Comparison of ENCODE assay signal across 8 cellular contexts in the genomic region with DNA sequence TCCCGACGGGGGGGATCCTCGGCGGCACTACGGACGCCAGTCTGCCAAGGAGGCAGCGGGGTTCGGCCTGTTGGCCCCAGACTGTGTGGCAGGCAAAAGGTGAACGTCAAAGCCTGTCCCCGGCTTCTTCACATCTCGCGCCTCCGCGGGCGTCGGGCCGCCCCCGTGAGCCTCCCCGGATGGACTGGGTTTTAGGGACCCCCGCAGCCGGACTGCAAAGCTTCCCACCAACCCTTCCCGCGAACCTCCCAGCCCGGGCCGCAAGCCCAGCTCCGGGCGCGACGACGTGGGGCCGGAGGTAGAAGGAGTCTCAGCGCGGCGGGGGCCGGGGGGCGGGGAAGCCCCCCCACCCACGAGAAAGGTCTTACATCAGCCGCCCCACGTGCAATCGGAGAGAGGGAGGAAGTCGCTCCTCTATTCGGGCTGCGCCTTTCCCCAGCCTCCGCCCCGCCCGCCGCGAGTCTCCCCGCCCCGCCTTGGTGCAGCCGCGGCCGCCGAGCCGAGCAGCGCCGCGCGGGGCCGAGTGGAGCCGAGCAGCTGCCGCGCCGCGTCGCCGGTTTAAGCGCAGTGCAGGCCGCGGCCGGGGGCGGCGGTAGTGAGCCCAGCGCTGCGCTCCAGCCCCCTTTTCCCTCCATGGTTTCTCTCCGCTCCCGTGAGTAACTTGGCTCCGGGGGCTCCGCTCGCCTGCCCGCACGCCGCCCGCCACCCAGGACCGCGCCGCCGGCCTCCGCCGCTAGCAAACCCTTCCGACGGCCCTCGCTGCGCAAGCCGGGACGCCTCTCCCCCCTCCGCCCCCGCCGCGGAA. TPM values are rescaled to one million over a fixed set of nuclear protein-coding genes. Genes with fewer than 3 reads are reported as not detected.
A peak's percentile ranks its signal among the peaks of the same experiment; 100 is the strongest.
DNase-seq lines count a peak whose midpoint lies in the region; ATAC-seq and TF ChIP-seq lines count a peak whose summit lies in the region.

TSS of gene ANP32B (plus strand) at position 623 of the 805 bp plus-strand sequence. CDS start 215 bp downstream, outside the sequence.

- H4K20me1 ChIP-seq in BLaER1: peaks cover 18% of the 10 kb centered on the region; the same call in 1 of the 2 replicates

- CTCF ChIA-PET in activated CD4-positive, alpha-beta T cell treated with anti-CD3 and anti-CD28 coated beads, Interleukin-2, amount 10 ng/mL, durations not matched to agents 7 days and 5 days (lab: Charles Lee): interaction anchor here (0.6 to 3.5 kb wide), 34 partner anchors 9 to 793 kb away, joined by 3 to 39 read pairs (median 4); partner anchors contain the start of genes TBC1D2 and TRMO

- H3K4me1 ChIP-seq in BLaER1: peaks cover 51% of the 10 kb centered on the region
- peaks cover 17 to 43% of the 10 kb centered on the region in 2 donors for H3K4me1 ChIP-seq in left lung

- intact Hi-C loops in left lung (cut with DNase I): no loop called here

- H3K27me3 ChIP-seq in BLaER1 (no peaks in the 10 kb centered on the region), left lung (no peaks in the 10 kb centered on the region)

- peak; percentile 92 to 95 for TF ChIP-seq CTCF in left lung (IDR thresholded peaks at IDR 0.05)

- peak within 1 kb of the TSS; percentile 96 for H3K4me3 ChIP-seq in BLaER1
- H3K4me3 ChIP-seq in left lung: peak within 1 kb of the TSS; percentile 88 to 94

- H3K36me3 ChIP-seq in BLaER1: no peaks in the 10 kb centered on the region
- H3K36me3 ChIP-seq in left lung: no peaks in the 10 kb centered on the region

- H3K27me3 Mint-ChIP-seq in activated CD4-positive, alpha-beta T cell treated with anti-CD3 and anti-CD28 coated beads, Interleukin-2, amount 10 ng/mL, durations not matched to agents 7 days and 5 days: no peaks in the 10 kb centered on the region

- no peaks in the 10 kb centered on the region for H3K9me3 Mint-ChIP-seq in activated CD4-positive, alpha-beta T cell treated with anti-CD3 and anti-CD28 coated beads, Interleukin-2, amount 10 ng/mL, durations not matched to agents 7 days and 5 days

- peak within 1 kb of the TSS; percentile 100 for H3K9ac ChIP-seq in BLaER1

- peaks cover 49% of the 10 kb centered on the region for H3K4me1 Mint-ChIP-seq in activated CD4-positive, alpha-beta T cell treated with anti-CD3 and anti-CD28 coated beads, Interleukin-2, amount 10 ng/mL, durations not matched to agents 7 days and 5 days

- H3K9me3 ChIP-seq in BLaER1: no peaks in the 10 kb centered on the region
- H3K9me3 ChIP-seq in left lung: no peaks in the 10 kb centered on the region

- peak within 1 kb of the TSS; percentile 100 for H3K27ac ChIP-seq in BLaER1
- H3K27ac ChIP-seq in left lung: peak within 1 kb of the TSS; percentile 96 to 98

- POLR2A ChIA-PET in activated CD4-positive, alpha-beta T cell treated with anti-CD3 and anti-CD28 coated beads, Interleukin-2, amount 10 ng/mL, durations not matched to agents 7 days and 5 days (lab: Charles Lee): interaction anchor here (1.3 kb wide), 1 partner anchor 60 kb away, joined by 4 read pairs; the partner anchor contains the start of gene TRMO

- H3K4me2 ChIP-seq in BLaER1: peak within 1 kb of the TSS; percentile 96

- peak; percentile 51 for TF ChIP-seq POLR2A in GM19193 (IDR thresholded peaks at IDR 0.05; ENCODE audit: extremely low read depth, insufficient read depth, insufficient read length)

- DNase-seq in NCI-H526 (lab: John Stamatoyannopoulos, UW) (peak; percentile 35 to 90), cortex of kidney (lab: John Stamatoyannopoulos, UW) (peak; percentile 35), left lung (peak; percentile 93 to 99)
- DNase-seq in activated CD4-positive, alpha-beta T cell treated with anti-CD3 and anti-CD28 coated beads, Interleukin-2, amount 10 ng/mL, durations not matched to agents 7 days and 5 days: peak; percentile 95
- DNase-seq in stimulated activated CD4-positive, alpha-beta T cell treated with anti-CD3 and anti-CD28 coated beads, Interleukin-2, amount 100 ng/mL, for 4 hours (ENCODE audit: low read depth): peak; percentile 98

- H3K36me3 Mint-ChIP-seq in activated CD4-positive, alpha-beta T cell treated with anti-CD3 and anti-CD28 coated beads, Interleukin-2, amount 10 ng/mL, durations not matched to agents 7 days and 5 days (ENCODE audit: low read depth): peaks cover 12% of the 10 kb centered on the region

- ATAC-seq in HG03432 (IDR thresholded peaks at IDR 0.05; ENCODE audit: unreplicated experiment): peak; percentile 76
- ATAC-seq in left lung: peak; percentile 92

- peak within 1 kb of the TSS; percentile 95 for H3K27ac Mint-ChIP-seq in activated CD4-positive, alpha-beta T cell treated with anti-CD3 and anti-CD28 coated beads, Interleukin-2, amount 10 ng/mL, durations not matched to agents 7 days and 5 days

- H3K4me3 Mint-ChIP-seq in activated CD4-positive, alpha-beta T cell treated with anti-CD3 and anti-CD28 coated beads, Interleukin-2, amount 10 ng/mL, durations not matched to agents 7 days and 5 days: peak within 1 kb of the TSS; percentile 83

RNA-seq across cellular contexts. Expression of gene ANP32B, which starts in this region (rescaled TPM):
- total RNA-seq in activated CD4-positive, alpha-beta T cell treated with anti-CD3 and anti-CD28 coated beads, Interleukin-2, amount 10 ng/mL, durations not matched to agents 7 days and 5 days: 100 to 1,000 TPM; 358 to 453 TPM
- 100 to 1,000 TPM in 1 of 2 donors, 10 to 100 TPM in 1; 84.9 to 108 TPM for total RNA-seq in left lung

Comparison
In these comparisons a context has a peak if more than half of its experiments do, and no peak if none do; other contexts are left out.
1. Peak in every context shown above with its lines: DNase-seq, ATAC-seq, H3K4me3 ChIP-seq and H3K27ac ChIP-seq.
2. DNase-seq: peak in every context shown above with its lines; median percentile 98 in stimulated activated CD4-positive, alpha-beta T cell treated with anti-CD3 and anti-CD28 coated beads, Interleukin-2, amount 100 ng/mL, for 4 hours; 96 in left lung; 95 in activated CD4-positive, alpha-beta T cell treated with anti-CD3 and anti-CD28 coated beads, Interleukin-2, amount 10 ng/mL, durations not matched to agents 7 days and 5 days; 62 in NCI-H526; 35 in cortex of kidney.